In the genomic region with DNA sequence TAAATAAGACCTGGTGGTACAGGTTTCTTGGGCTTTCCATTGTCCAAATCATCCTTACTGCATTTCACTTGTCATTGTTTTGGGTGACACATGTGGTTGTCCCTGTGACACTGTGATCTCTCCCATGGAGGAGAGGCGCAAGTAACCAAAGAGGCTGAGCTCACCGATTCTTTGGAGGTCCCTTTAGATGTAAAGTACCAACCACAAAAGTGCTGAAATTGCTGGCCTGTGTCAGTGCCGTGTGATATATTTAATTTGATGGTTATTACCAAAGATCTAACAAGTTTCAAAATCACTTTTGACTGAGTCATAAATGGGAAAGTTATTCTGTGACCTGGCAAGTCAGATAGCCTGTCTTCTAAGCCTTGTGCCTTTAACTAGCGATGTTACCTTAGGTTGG, we compare ENCODE assay signal across 35 cellular contexts. TPM values are rescaled to one million over a fixed set of nuclear protein-coding genes. Genes with fewer than 3 reads are reported as not detected.
DNase-seq lines count a peak whose midpoint lies in the region; ATAC-seq and TF ChIP-seq lines count a peak whose summit lies in the region.
"Had no signal": no experiment of that assay in that cellular context is flagged by ENCODE, and none has a peak within 500 bp of the region (broad histone marks: within the 10 kb centered on the region; RNA-seq: fewer than 3 reads in every experiment).

No MANE protein-coding gene starts in this region.

- H3K27me3 Mint-ChIP-seq in chondrocyte (ENCODE audit: low read depth) = no peaks in the 10 kb centered on the region
- H3K27me3 Mint-ChIP-seq: brain had no signal

- DNase-seq in activated T-cell treated with anti-CD3 and anti-CD28 coated beads for 48 hours (ENCODE audit: low read depth) (peak; percentile 6), GM12865 (ENCODE audit: low read depth) (peak; percentile 62), chondrocyte (ENCODE audit: low spot score) (no peak)
- no peak for DNase-seq in activated T-cell treated with anti-CD3 and anti-CD28 coated beads, Interleukin-2, amount 50 U/mL, for 1 hour
- DNase-seq: ACHN; activated effector memory CD4-positive, alpha-beta T cell treated with Interleukin-2 at 50 U/mL for 16 hours; adrenal gland; Calu3; effector CD8-positive, alpha-beta T cell; kidney glomerular epithelial cell; MM.1S; mucosa of descending colon; NCI-H1436; NCI-H2107; retina; Right ventricle myocardium superior; small intestine; T-helper 9 cell; WERI-Rb-1 had no signal

- TF ChIP-seq CTCF in GM12865 (IDR thresholded peaks at IDR 0.05; ENCODE audit: insufficient read depth, low read depth, low read length, missing control alignments) (no peak), chondrocyte (IDR thresholded peaks at IDR 0.05) (no peak)

- H3K4me1 Mint-ChIP-seq in chondrocyte (ENCODE audit: low read depth) = no peaks in the 10 kb centered on the region
- H3K4me1 Mint-ChIP-seq: brain, nephron had no signal

- H3K27ac Mint-ChIP-seq in chondrocyte (ENCODE audit: unreplicated experiment) = no peak overlapping the region
- H3K27ac Mint-ChIP-seq: brain, nephron had no signal

- ATAC-seq in GM21390 (IDR thresholded peaks at IDR 0.05; ENCODE audit: unreplicated experiment) (peak; percentile 38), HG03565 (IDR thresholded peaks at IDR 0.05; ENCODE audit: unreplicated experiment) (peak; percentile 49), GM21529 (IDR thresholded peaks at IDR 0.05; ENCODE audit: unreplicated experiment) (no peak), HG02642 (IDR thresholded peaks at IDR 0.05; ENCODE audit: poor library complexity, unreplicated experiment) (no peak)
- ATAC-seq: mucosa of descending colon had no signal

- H3K36me3 Mint-ChIP-seq in chondrocyte (ENCODE audit: low read depth) = peaks cover 2% of the 10 kb centered on the region

- no peak overlapping the region for H3K4me3 ChIP-seq in GM12865 (ENCODE audit: low read depth, low read length)
- H3K4me3 ChIP-seq: adrenal gland; BLaER1 treated with 17β-estradiol and CSF1 and Interleukin-3, amounts not matched to agents 10 nM and 100 nM; HAP-1; lung; mucosa of descending colon; tibial nerve had no signal

- no peak overlapping the region for H3K4me3 Mint-ChIP-seq in chondrocyte (ENCODE audit: unreplicated experiment)
- H3K4me3 Mint-ChIP-seq: brain, nephron had no signal

- H3K9me3 Mint-ChIP-seq in chondrocyte (ENCODE audit: low read depth) = no peaks in the 10 kb centered on the region
- H3K9me3 Mint-ChIP-seq: brain had no signal

RNA-seq across cellular contexts. Expression of a gene that starts 19.4 kb away (rescaled TPM):
- total RNA-seq in chondrocyte = 2.2 to 13.9 TPM (median 3.7 TPM) in 3 replicates

RNA-seq across cellular contexts. Expression of a gene that starts 53.4 kb away (rescaled TPM):
- total RNA-seq in chondrocyte = not detected in 3 replicates
- total RNA-seq: activated CD8-positive, alpha-beta memory T cell treated with anti-CD3 and anti-CD28 coated beads for 36 hours; adrenal gland; Calu3; epithelial cell of proximal tubule; HT-29; mucosa of descending colon; NCI-H460; OCI-LY7; osteocyte; Right ventricle myocardium superior; tibial nerve had no signal

Comparison
In these comparisons a context has a peak if more than half of its experiments do, and no peak if none do; other contexts are left out.
1. DNase-seq: peak in activated T-cell treated with anti-CD3 and anti-CD28 coated beads for 48 hours (single experiment) and GM12865 (single experiment); none in activated T-cell treated with anti-CD3 and anti-CD28 coated beads, Interleukin-2, amount 50 U/mL, for 1 hour (single experiment) and chondrocyte (single experiment).
2. ATAC-seq: peak in GM21390 (single experiment) and HG03565 (single experiment); none in GM21529 (single experiment) and HG02642 (single experiment).